23 cellular contexts compared by ENCODE assay signal in the genomic region with DNA sequence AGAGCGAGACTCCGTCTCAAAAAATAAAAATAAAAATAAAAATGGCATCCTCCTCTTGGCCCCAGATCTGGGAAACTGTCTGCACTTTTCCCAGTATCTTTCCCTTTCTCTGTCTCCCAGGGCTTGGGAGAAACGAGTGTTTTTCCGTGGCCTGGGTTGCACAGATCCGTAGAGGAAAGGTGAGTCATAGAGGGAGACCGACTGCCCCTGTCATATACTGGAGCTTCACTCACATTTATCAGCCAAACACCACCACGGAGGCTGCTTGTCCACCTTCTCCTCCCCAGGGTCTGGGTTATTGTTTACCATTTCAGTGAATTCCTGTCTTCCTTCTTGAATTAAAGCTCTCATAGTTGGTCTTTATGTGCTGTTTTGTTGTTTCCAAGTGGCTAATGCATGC. TPM values are rescaled to one million over a fixed set of nuclear protein-coding genes. Genes with fewer than 3 reads are reported as not detected.
DNase-seq lines count a peak whose midpoint lies in the region; ATAC-seq and TF ChIP-seq lines count a peak whose summit lies in the region.
"Had no signal": no experiment of that assay in that cellular context is flagged by ENCODE, and none has a peak within 500 bp of the region (broad histone marks: within the 10 kb centered on the region; RNA-seq: fewer than 3 reads in every experiment).

No MANE protein-coding gene starts in this region.

- TF ChIP-seq CTCF in Panc1 (IDR thresholded peaks at IDR 0.05) (no peak), mesothelial cell of epicardium (IDR thresholded peaks at IDR 0.05; ENCODE audit: unreplicated experiment) (no peak), Peyer's patch (IDR thresholded peaks at IDR 0.05) (no peak)

- H3K27ac ChIP-seq in Panc1 (ENCODE audit: low read length) (no peak overlapping the region), Peyer's patch (no peak overlapping the region)
- H3K27ac ChIP-seq: transverse colon had no signal

- intact Hi-C loops in Panc1 (cut with micrococcal nuclease; ENCODE audit: unreplicated experiment): no loop called here
- intact Hi-C loops in head of caudate nucleus (cut with DNase I): no loop called here

- CTCF ChIA-PET in Panc1 (lab: Charles Lee): no interaction called here

- in situ Hi-C loops in Panc1 (cut with HindIII; ENCODE audit: low pct_unique_long_range_greater_than_20kb, low sequenced_read_pairs): no loop called here

- H3K4me3 ChIP-seq in Panc1 (ENCODE audit: low read depth in 2 of 2, low read length in 2 of 2): no peak overlapping the region
- H3K4me3 ChIP-seq in Peyer's patch: no peak overlapping the region
- H3K4me3 ChIP-seq: transverse colon had no signal

- H3K27me3 Mint-ChIP-seq in mesothelial cell of epicardium (ENCODE audit: low read depth): peaks cover 2% of the 10 kb centered on the region
- H3K27me3 Mint-ChIP-seq: progenitor cell of endocrine pancreas had no signal

- H3K27me3 ChIP-seq in Panc1 (ENCODE audit: control insufficient read depth, insufficient read depth, low read length): peaks cover 4% of the 10 kb centered on the region; the same call in 1 of the 2 replicates
- H3K27me3 ChIP-seq in Peyer's patch: no peaks in the 10 kb centered on the region

- no peak for TF ChIP-seq POLR2A in Peyer's patch (IDR thresholded peaks at IDR 0.05)

- peaks cover 4% of the 10 kb centered on the region for H3K4me1 Mint-ChIP-seq in mesothelial cell of epicardium
- H3K4me1 Mint-ChIP-seq: B cell had no signal

- H3K4me3 Mint-ChIP-seq in mesothelial cell of epicardium: no peak overlapping the region
- H3K4me3 Mint-ChIP-seq: activated naive CD4-positive, alpha-beta T cell treated with anti-CD3 and anti-CD28 coated beads for 36 hours; B cell; stimulated activated naive CD8-positive, alpha-beta T cell treated with anti-CD3 and anti-CD28 coated beads, Interleukin-15, Interleukin-2, amounts not matched to agents 100 ng/mL and 50 ng/mL, for 24 hours had no signal

- H3K36me3 ChIP-seq in Panc1 (ENCODE audit: control insufficient read depth, insufficient read depth, low read length): no peaks in the 10 kb centered on the region
- no peaks in the 10 kb centered on the region for H3K36me3 ChIP-seq in Peyer's patch
- H3K36me3 ChIP-seq: transverse colon had no signal

- peaks cover 4% of the 10 kb centered on the region; the same call in 1 of the 2 replicates for H3K4me1 ChIP-seq in Panc1 (ENCODE audit: control insufficient read depth, insufficient read depth, low read length)
- no peaks in the 10 kb centered on the region for H3K4me1 ChIP-seq in Peyer's patch
- H3K4me1 ChIP-seq: transverse colon had no signal

- DNase-seq in GM03348 (ENCODE audit: low spot score): peak; percentile 24
- DNase-seq in Panc1 (ENCODE audit: low read depth, low spot score): no peak
- peak; percentile 58 for DNase-seq in dermis blood vessel endothelial cell
- DNase-seq in mesothelial cell of epicardium (ENCODE audit: low spot score in 2 of 2, unreplicated experiment in 2 of 2): no peak
- no peak for DNase-seq in head of caudate nucleus
- no peak for DNase-seq in Peyer's patch
- DNase-seq: activated CD4-positive, alpha-beta T cell treated with anti-CD3 and anti-CD28 coated beads, Interleukin-2, amount 50 U/mL, for 4 hours; activated naive CD4-positive, alpha-beta T cell treated with anti-CD3 and anti-CD28 coated beads for 36 hours; anterior cingulate cortex; COR-L47; midbrain; NCI-H1092; NCI-H2081; NCI-H510A; Right ventricle myocardium superior; stimulated activated CD4-positive, alpha-beta T cell treated with anti-CD3 and anti-CD28 coated beads, Interleukin-2, amount 100 ng/mL, for 48 hours; T-helper 1 cell; transverse colon had no signal

- peak overlapping the region; percentile 32 for H3K27ac Mint-ChIP-seq in mesothelial cell of epicardium
- H3K27ac Mint-ChIP-seq: activated naive CD4-positive, alpha-beta T cell treated with anti-CD3 and anti-CD28 coated beads for 36 hours; B cell; progenitor cell of endocrine pancreas; stimulated activated naive CD8-positive, alpha-beta T cell treated with anti-CD3 and anti-CD28 coated beads, Interleukin-15, Interleukin-2, amounts not matched to agents 100 ng/mL and 50 ng/mL, for 24 hours had no signal

- no TSS peak for BruUV-seq in Panc1 (replicated peaks; lab: Mats Ljungman, UMichigan)

- H3K9me3 ChIP-seq in Panc1 (ENCODE audit: control insufficient read depth, insufficient read depth, low read depth, low read length) (no peaks in the 10 kb centered on the region), Peyer's patch (no peaks in the 10 kb centered on the region)
- H3K9me3 ChIP-seq: transverse colon had no signal

- ATAC-seq in Panc1 (peak; percentile 60), HG03342 (IDR thresholded peaks at IDR 0.05; ENCODE audit: unreplicated experiment) (no peak), HG03108 (IDR thresholded peaks at IDR 0.05; ENCODE audit: unreplicated experiment) (no peak)

- H3K9me3 Mint-ChIP-seq in mesothelial cell of epicardium: peaks cover 3% of the 10 kb centered on the region
- H3K9me3 Mint-ChIP-seq: activated naive CD4-positive, alpha-beta T cell treated with anti-CD3 and anti-CD28 coated beads for 36 hours; stimulated activated naive CD8-positive, alpha-beta T cell treated with anti-CD3 and anti-CD28 coated beads, Interleukin-15, Interleukin-2, amounts not matched to agents 100 ng/mL and 50 ng/mL, for 24 hours had no signal

- POLR2A ChIA-PET in Panc1 (lab: Charles Lee): no interaction called here

- no peaks in the 10 kb centered on the region for H3K36me3 Mint-ChIP-seq in mesothelial cell of epicardium

RNA-seq across cellular contexts. Expression of gene EIF2S2, which starts 31.9 kb away (rescaled TPM):
- total RNA-seq in Panc1 (2021; ENCODE audit: unreplicated experiment): 82.0 TPM
- 111 TPM for polyA plus RNA-seq in Panc1 (2012; ENCODE audit: insufficient read length)
- 90.2 and 151 TPM in 2 replicates for total RNA-seq in dermis blood vessel endothelial cell
- total RNA-seq in mesothelial cell of epicardium: 45.5 to 46.7 TPM (median 46.1 TPM) in 3 replicates
- total RNA-seq in Peyer's patch: 10 to 100 TPM; 25.0 to 48.7 (median 30.6) TPM

Comparison
In these comparisons a context has a peak if more than half of its experiments do, and no peak if none do; other contexts are left out.
1. DNase-seq: peak in GM03348 (single experiment) and dermis blood vessel endothelial cell (single experiment); none in Panc1 (single experiment), mesothelial cell of epicardium (0 of 2), head of caudate nucleus (0 of 42) and Peyer's patch (0 of 3).